In the genomic region with DNA sequence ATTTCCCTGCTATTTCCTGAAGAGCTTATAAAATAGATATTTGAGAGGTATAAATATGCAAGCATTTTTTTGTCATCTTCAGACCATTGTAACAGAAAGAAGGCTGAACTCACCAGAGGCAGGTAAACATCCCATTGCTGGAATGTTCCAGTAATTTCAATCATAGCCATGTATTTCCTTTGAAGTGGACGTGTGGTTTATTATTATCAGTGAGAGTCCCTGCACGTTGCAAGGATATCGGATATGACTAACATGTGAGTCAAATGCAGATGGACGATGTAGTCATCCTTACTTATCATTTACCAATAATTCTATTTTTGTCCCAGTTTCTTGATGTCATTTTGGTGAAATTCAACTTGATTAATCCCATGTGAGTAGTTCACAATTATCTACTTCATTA, we compare ENCODE assay signal across 1 cellular context.
A peak's percentile ranks its signal among the peaks of the same experiment; 100 is the strongest.
TF ChIP-seq lines count a peak whose summit lies in the region.

No MANE protein-coding gene starts in this region.

TF ChIP-seq in IMR-90, 13 proteins besides CTCF, POLR2A, EP300 and RAD21:
- TF ChIP-seq, protein P1, sequence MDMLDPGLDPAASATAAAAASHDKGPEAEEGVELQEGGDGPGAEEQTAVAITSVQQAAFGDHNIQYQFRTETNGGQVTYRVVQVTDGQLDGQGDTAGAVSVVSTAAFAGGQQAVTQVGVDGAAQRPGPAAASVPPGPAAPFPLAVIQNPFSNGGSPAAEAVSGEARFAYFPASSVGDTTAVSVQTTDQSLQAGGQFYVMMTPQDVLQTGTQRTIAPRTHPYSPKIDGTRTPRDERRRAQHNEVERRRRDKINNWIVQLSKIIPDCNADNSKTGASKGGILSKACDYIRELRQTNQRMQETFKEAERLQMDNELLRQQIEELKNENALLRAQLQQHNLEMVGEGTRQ (IDR thresholded peaks at IDR 0.05; ENCODE audit: low read depth, low read length), result no peak
- TF ChIP-seq SMC3 (IDR thresholded peaks at IDR 0.05; ENCODE audit: low read depth, low read length), result no peak
- TF ChIP-seq, protein P2, sequence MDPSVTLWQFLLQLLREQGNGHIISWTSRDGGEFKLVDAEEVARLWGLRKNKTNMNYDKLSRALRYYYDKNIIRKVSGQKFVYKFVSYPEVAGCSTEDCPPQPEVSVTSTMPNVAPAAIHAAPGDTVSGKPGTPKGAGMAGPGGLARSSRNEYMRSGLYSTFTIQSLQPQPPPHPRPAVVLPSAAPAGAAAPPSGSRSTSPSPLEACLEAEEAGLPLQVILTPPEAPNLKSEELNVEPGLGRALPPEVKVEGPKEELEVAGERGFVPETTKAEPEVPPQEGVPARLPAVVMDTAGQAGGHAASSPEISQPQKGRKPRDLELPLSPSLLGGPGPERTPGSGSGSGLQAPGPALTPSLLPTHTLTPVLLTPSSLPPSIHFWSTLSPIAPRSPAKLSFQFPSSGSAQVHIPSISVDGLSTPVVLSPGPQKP (IDR thresholded peaks at IDR 0.05; ENCODE audit: borderline replicate concordance, low read depth, low read length), result no peak
- no peak for TF ChIP-seq CHD1 (IDR thresholded peaks at IDR 0.05; ENCODE audit: low read depth, low read length)
- peak; percentile 88 for TF ChIP-seq CEBPB (IDR thresholded peaks at IDR 0.05; ENCODE audit: low read depth, low read length)
- TF ChIP-seq NFE2L2 (IDR thresholded peaks at IDR 0.05; ENCODE audit: low read depth, low read length), result 0 out of 2 replicates have a peak, but pooled peaks have one; percentile 14
- no peak for TF ChIP-seq MAZ (IDR thresholded peaks at IDR 0.05; ENCODE audit: borderline replicate concordance, low read depth, low read length)
- TF ChIP-seq RCOR1 (IDR thresholded peaks at IDR 0.05; ENCODE audit: insufficient replicate concordance, low read length), result peak; percentile 83
- peak; percentile 97 for TF ChIP-seq FOS (IDR thresholded peaks at IDR 0.05; ENCODE audit: low read depth, low read length)
- peak; percentile 92 for TF ChIP-seq BHLHE40 (IDR thresholded peaks at IDR 0.05; ENCODE audit: low read depth, low read length)
- TF ChIP-seq MXI1 (IDR thresholded peaks at IDR 0.05; ENCODE audit: borderline replicate concordance, low read depth, low read length), result no peak
- TF ChIP-seq RFX5 (IDR thresholded peaks at IDR 0.05; ENCODE audit: low read depth, low read length), result no peak
- no peak for TF ChIP-seq MAFK (IDR thresholded peaks at IDR 0.05; ENCODE audit: low read depth, low read length)
